Comparison of ENCODE assay signal across 8 cellular contexts in genomic region chr3:159764211-159765024, GRCh38.
DNase-seq lines count a peak whose midpoint lies in the region; ATAC-seq and TF ChIP-seq lines count a peak whose summit lies in the region.

No MANE protein-coding gene starts in this region.

- peaks cover 2% of the 10 kb centered on the region for H4K20me1 ChIP-seq in H9 (ENCODE audit: control insufficient read depth, insufficient read depth, insufficient read length)
- no peaks in the 10 kb centered on the region for H4K20me1 ChIP-seq in OCI-LY3 (ENCODE audit: insufficient read depth, low read length)

- peaks cover 19% of the 10 kb centered on the region for H3K23me2 ChIP-seq in H9 (ENCODE audit: insufficient read length, low read depth, low read length, poor library complexity, severe bottlenecking)

- no CpG with 5 or more reads among the region's 65 CpGs for WGBS in H9 (ENCODE audit: extremely low coverage, insufficient read length, low lambda C conversion rate)

- DNase-seq in G401 (ENCODE audit: low spot score) (peak; percentile 67), H9 (no peak), inferior parietal cortex (ENCODE audit: extremely low spot score) (peak; percentile 39)
- DNase-seq in central memory CD8-positive, alpha-beta T cell (ENCODE audit: low spot score in 2 of 2), result no peak

- H2BK15ac ChIP-seq in H9 (ENCODE audit: low read depth, low read length), result no peak overlapping the region

- H3K79me2 ChIP-seq in H9 (ENCODE audit: insufficient read depth, low read length), result no peaks in the 10 kb centered on the region
- no peaks in the 10 kb centered on the region for H3K79me2 ChIP-seq in OCI-LY3 (ENCODE audit: low read length)

- no peak overlapping the region for H3K9ac ChIP-seq in H9 (ENCODE audit: extremely low read depth, insufficient read length, low read length)
- H3K9ac ChIP-seq in OCI-LY3 (ENCODE audit: low read length), result peak overlapping the region; percentile 82

- H3K27ac ChIP-seq in H9 (ENCODE audit: insufficient read length, low read depth, low read length) (no peak overlapping the region), OCI-LY3 (ENCODE audit: low read length) (no peak overlapping the region), skin epidermis (peak overlapping the region; percentile 62 to 98 (median 83))

- H3K9me3 Mint-ChIP-seq in H9, result no peaks in the 10 kb centered on the region
- H3K9me3 Mint-ChIP-seq in central memory CD8-positive, alpha-beta T cell, result no peaks in the 10 kb centered on the region

- no peak overlapping the region for H4K8ac ChIP-seq in H9 (replicated peaks; ENCODE audit: insufficient read length, low read depth, low read length)

- H3K4me3 ChIP-seq in OCI-LY3 (ENCODE audit: low read length) (peak overlapping the region; percentile 92), skin epidermis (peak overlapping the region; percentile 49 to 64 (median 56))

- H2AFZ ChIP-seq in H9 (ENCODE audit: low read length) (no peak overlapping the region), OCI-LY3 (ENCODE audit: low read depth, low read length) (peak overlapping the region; percentile 69)

- H3K79me1 ChIP-seq in H9 (ENCODE audit: insufficient read depth, low read depth, low read length, poor library complexity, severe bottlenecking), result no peaks in the 10 kb centered on the region

- H3T11ph ChIP-seq in H9 (ENCODE audit: low read length), result no peak overlapping the region

- no peak overlapping the region for H3K23ac ChIP-seq in H9 (ENCODE audit: insufficient read length, low read depth, low read length)

- H3K4me2 ChIP-seq in H9 (ENCODE audit: insufficient read depth, insufficient read length, low read length), result peak overlapping the region; percentile 94
- peak overlapping the region; percentile 75 for H3K4me2 ChIP-seq in OCI-LY3 (ENCODE audit: low read length)

- H4K5ac ChIP-seq in H9 (ENCODE audit: insufficient read length, low read depth, low read length), result no peak overlapping the region

- in situ Hi-C loops in G401 (cut with HindIII; ENCODE audit: low sequenced_read_pairs), result no loop called here

- H3K18ac ChIP-seq in H9 (ENCODE audit: insufficient read length, low read depth, low read length), result no peak overlapping the region

- no peak for ATAC-seq in central memory CD8-positive, alpha-beta T cell (replicated peaks; ENCODE audit: extremely low read depth, poor library complexity, severe bottlenecking)
- ATAC-seq in HG02571 (IDR thresholded peaks at IDR 0.05; ENCODE audit: unreplicated experiment), result no peak
- ATAC-seq in GM21515 (IDR thresholded peaks at IDR 0.05; ENCODE audit: unreplicated experiment), result no peak

- H3K56ac ChIP-seq in H9 (ENCODE audit: insufficient read length, low read depth, low read length), result no peak overlapping the region

- TF ChIP-seq CTCF in H9 (conservative IDR thresholded peaks at IDR 0.05) (no peak), OCI-LY3 (IDR thresholded peaks at IDR 0.05; ENCODE audit: low read depth, low read length) (no peak)

- peaks cover 7% of the 10 kb centered on the region; the same call in 1 of the 2 replicates for H3K4me1 ChIP-seq in H9 (ENCODE audit: insufficient read depth, low read length)
- peaks cover 16% of the 10 kb centered on the region for H3K4me1 ChIP-seq in OCI-LY3 (ENCODE audit: low read length)

- no peak overlapping the region for H2AK5ac ChIP-seq in H9 (ENCODE audit: insufficient read length, low read length)

- peaks cover 39 to 41% of the 10 kb centered on the region in 2 experiments for H3K4me1 Mint-ChIP-seq in H9
- peaks cover 4% of the 10 kb centered on the region for H3K4me1 Mint-ChIP-seq in central memory CD8-positive, alpha-beta T cell

- no peaks in the 10 kb centered on the region for H3K36me3 ChIP-seq in OCI-LY3 (replicated peaks; ENCODE audit: low read depth, low read length)

- no peak overlapping the region for H3K4ac ChIP-seq in H9 (ENCODE audit: low read depth, low read length)

- H3K27ac Mint-ChIP-seq in H9, result peak overlapping the region; percentile 90 to 97 (median 95)
- no peak overlapping the region for H3K27ac Mint-ChIP-seq in central memory CD8-positive, alpha-beta T cell (ENCODE audit: low read depth)

- no peak overlapping the region for H2BK20ac ChIP-seq in H9 (ENCODE audit: low read depth, low read length, poor library complexity, severe bottlenecking)

- H4K91ac ChIP-seq in H9 (ENCODE audit: insufficient read length, low read depth, low read length), result no peak overlapping the region

- no peak overlapping the region for H2BK120ac ChIP-seq in H9 (ENCODE audit: low read depth, low read length, poor library complexity, severe bottlenecking)

- H3K4me3 Mint-ChIP-seq in H9, result peak overlapping the region; percentile 91 to 99
- H3K4me3 Mint-ChIP-seq in central memory CD8-positive, alpha-beta T cell, result peak overlapping the region; percentile 51

- peak overlapping the region; percentile 73 for H3K14ac ChIP-seq in H9 (ENCODE audit: insufficient read depth, low read length)

- no peak overlapping the region for H2BK12ac ChIP-seq in H9 (ENCODE audit: insufficient read length, low read depth, low read length)

- H3K36me3 Mint-ChIP-seq in H9 (ENCODE audit: insufficient read depth in 1 of 3, low read depth in 3 of 3), result no peaks in the 10 kb centered on the region; a peak in 1 of 7 replicates
- no peaks in the 10 kb centered on the region for H3K36me3 Mint-ChIP-seq in central memory CD8-positive, alpha-beta T cell (ENCODE audit: insufficient read depth)

- H3K27me3 ChIP-seq in H9 (ENCODE audit: insufficient read depth, low read length), result no peaks in the 10 kb centered on the region; the same call in 1 of the 2 replicates
- H3K27me3 ChIP-seq in OCI-LY3 (ENCODE audit: low read depth, low read length), result peaks cover 18% of the 10 kb centered on the region

- H3K27me3 Mint-ChIP-seq in H9 (ENCODE audit: low read depth), result peaks cover 12% of the 10 kb centered on the region
- H3K27me3 Mint-ChIP-seq in central memory CD8-positive, alpha-beta T cell, result peaks cover 81% of the 10 kb centered on the region

- H2BK5ac ChIP-seq in H9 (ENCODE audit: insufficient read length, low read length), result no peak overlapping the region

- H3K9me3 ChIP-seq in H9 (ENCODE audit: control insufficient read depth, low read depth, low read length), result no peaks in the 10 kb centered on the region
- no peaks in the 10 kb centered on the region for H3K9me3 ChIP-seq in OCI-LY3 (ENCODE audit: insufficient read depth, low read length)

Comparison
In these comparisons a context has a peak if more than half of its experiments do, and no peak if none do; other contexts are left out.
1. DNase-seq: peak in G401 (single experiment) and inferior parietal cortex (single experiment); none in H9 (single experiment) and central memory CD8-positive, alpha-beta T cell (0 of 2).
2. H3K27ac ChIP-seq: peak in skin epidermis (21 of 21); none in H9 (single experiment) and OCI-LY3 (single experiment).